In genomic region chr7:95960706-95961244, GRCh38 we compare ENCODE assay signal across 1 cellular context.
TF ChIP-seq lines count a peak whose summit lies in the region.

No MANE protein-coding gene starts in this region.

TF ChIP-seq in HEK293, 187 proteins besides CTCF, POLR2A, EP300 and RAD21 (continued from another document):
- TF ChIP-seq, protein P1, sequence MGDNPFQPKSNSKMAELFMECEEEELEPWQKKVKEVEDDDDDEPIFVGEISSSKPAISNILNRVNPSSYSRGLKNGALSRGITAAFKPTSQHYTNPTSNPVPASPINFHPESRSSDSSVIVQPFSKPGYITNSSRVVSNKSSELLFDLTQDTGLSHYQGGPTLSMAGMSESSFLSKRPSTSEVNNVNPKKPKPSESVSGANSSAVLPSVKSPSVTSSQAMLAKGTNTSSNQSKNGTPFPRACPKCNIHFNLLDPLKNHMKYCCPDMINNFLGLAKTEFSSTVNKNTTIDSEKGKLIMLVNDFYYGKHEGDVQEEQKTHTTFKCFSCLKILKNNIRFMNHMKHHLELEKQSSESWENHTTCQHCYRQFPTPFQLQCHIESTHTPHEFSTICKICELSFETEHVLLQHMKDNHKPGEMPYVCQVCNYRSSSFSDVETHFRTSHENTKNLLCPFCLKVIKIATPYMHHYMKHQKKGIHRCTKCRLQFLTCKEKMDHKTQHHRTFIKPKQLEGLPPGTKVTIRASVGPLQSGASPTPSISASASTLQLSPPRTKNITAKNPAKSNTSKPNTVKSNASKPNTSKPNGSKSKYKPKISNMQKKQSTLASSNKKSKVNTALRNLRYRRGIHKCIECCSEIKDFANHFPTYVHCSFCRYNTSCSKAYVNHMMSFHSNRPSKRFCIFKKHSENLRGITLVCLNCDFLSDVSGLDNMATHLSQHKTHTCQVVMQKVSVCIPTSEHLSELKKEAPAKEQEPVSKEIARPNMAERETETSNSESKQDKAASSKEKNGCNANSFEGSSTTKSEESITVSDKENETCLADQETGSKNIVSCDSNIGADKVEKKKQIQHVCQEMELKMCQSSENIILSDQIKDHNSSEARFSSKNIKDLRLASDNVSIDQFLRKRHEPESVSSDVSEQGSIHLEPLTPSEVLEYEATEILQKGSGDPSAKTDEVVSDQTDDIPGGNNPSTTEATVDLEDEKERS (tag by site-specific recombination; IDR thresholded peaks at IDR 0.05): no peak
- no peak for TF ChIP-seq ZNF155 (tag by site-specific recombination; IDR thresholded peaks at IDR 0.05)
- TF ChIP-seq ZNF660 (tag by site-specific recombination; IDR thresholded peaks at IDR 0.05): no peak
- no peak for TF ChIP-seq ZNF624 (tag by site-specific recombination; IDR thresholded peaks at IDR 0.05)
